8 cellular contexts compared by ENCODE assay signal in the genomic region with DNA sequence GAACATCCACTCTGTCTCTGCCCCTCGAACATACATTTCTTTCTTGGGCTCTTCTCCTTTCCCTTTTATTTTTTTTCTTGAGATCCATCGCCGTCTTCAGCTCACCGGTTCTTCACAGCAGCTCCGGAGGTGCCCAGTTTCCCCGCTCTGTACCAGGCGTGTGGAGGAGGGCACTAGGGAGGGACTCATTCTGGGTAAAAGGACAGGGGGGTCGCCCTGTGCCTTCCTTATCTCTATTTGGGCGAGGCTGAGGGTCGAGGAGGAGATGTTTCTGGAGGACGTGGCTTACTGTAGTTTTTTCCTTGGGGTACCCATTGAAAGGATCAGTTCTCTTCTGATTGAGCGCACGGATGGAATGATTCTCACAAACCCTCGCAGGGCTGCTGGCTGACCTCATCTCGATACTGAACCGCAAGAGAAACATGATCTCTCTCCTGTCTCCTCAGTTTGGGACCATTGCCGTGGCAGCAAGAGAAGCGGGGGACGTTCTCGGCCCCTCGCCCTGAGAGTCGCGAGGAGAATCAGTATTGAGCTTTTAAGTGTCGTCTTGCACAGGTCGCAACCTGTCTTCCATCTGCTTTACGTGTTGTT. TPM values are rescaled to one million over a fixed set of nuclear protein-coding genes. Genes with fewer than 3 reads are reported as not detected.
DNase-seq lines count a peak whose midpoint lies in the region; ATAC-seq, FAIRE-seq and TF ChIP-seq lines count a peak whose summit lies in the region.

No MANE protein-coding gene starts in this region.

- no peak overlapping the region for H3K4ac ChIP-seq in H1 (replicated peaks; ENCODE audit: insufficient read length, low read depth, low read length)

- no peaks in the 10 kb centered on the region for H3F3A ChIP-seq in SU-DHL-6 (ENCODE audit: insufficient read depth)

- no peak overlapping the region for H2BK120ac ChIP-seq in H1 (replicated peaks; ENCODE audit: low read depth, low read length)

- no peak for TF ChIP-seq RAD21 in H1 (IDR thresholded peaks at IDR 0.05 in 1 of 2, conservative IDR thresholded peaks at IDR 0.05 in 1 of 2; ENCODE audit: low read depth in 2 of 2, low read length in 2 of 2)

- H4K20me1 ChIP-seq in SU-DHL-6 (ENCODE audit: low read depth, low read length) (no peaks in the 10 kb centered on the region), H1 (replicated peaks in 1 of 2; ENCODE audit: control insufficient read depth in 1 of 2, insufficient read depth in 2 of 2, low read length in 2 of 2) (no peaks in the 10 kb centered on the region)

- H3K27me3 ChIP-seq in SU-DHL-6 (ENCODE audit: low read length), result no peaks in the 10 kb centered on the region
- H3K27me3 ChIP-seq in H1 (replicated peaks in 1 of 4; ENCODE audit: control insufficient read depth in 3 of 4, extremely low read depth in 1 of 4, insufficient read depth in 3 of 4, low read length in 3 of 4), result no peaks in the 10 kb centered on the region
- H3K27me3 ChIP-seq in mucosa of stomach (ENCODE audit: control insufficient read depth, insufficient read depth, low read length), result no peaks in the 10 kb centered on the region
- no peaks in the 10 kb centered on the region for H3K27me3 ChIP-seq in upper lobe of right lung

- POLR2A ChIA-PET in H1 (lab: Charles Lee; ENCODE audit: partially characterized antibody), result interaction anchor here (0.6 to 5.4 kb wide), 7 partner anchors 9 to 261 kb away, joined by 3 to 26 read pairs (median 3); no protein-coding TSS in a partner anchor

- H3K4me3 ChIP-seq in SU-DHL-6 (ENCODE audit: insufficient read depth, low read length, poor library complexity, severe bottlenecking) (peak overlapping the region; percentile 85), H1 (ENCODE audit: extremely low read depth in 1 of 4, insufficient read depth in 2 of 4, low read depth in 3 of 4, low read length in 4 of 4) (peak overlapping the region; percentile 66 to 98 (median 84)), mucosa of stomach (ENCODE audit: low read length) (peak overlapping the region; percentile 81), upper lobe of right lung (peak overlapping the region; percentile 73)

- no peak overlapping the region for H4K5ac ChIP-seq in H1 (ENCODE audit: insufficient read length, low read depth, low read length)

- peak overlapping the region; percentile 99; the same call in 1 of the 2 replicates for H4K8ac ChIP-seq in H1 (ENCODE audit: extremely low read depth, insufficient read depth, low read length)

- H2AFZ ChIP-seq in SU-DHL-6 (ENCODE audit: low read depth, low read length, severe bottlenecking) (peak overlapping the region; percentile 91), H1 (ENCODE audit: low read length) (0 out of 2 replicates have a peak overlapping the region, but pooled peaks have one; percentile 1)

- H2BK15ac ChIP-seq in H1 (ENCODE audit: low read length), result no peak overlapping the region

- no peak overlapping the region for H4K91ac ChIP-seq in H1 (replicated peaks; ENCODE audit: insufficient read length, low read length)

- ATAC-seq in HG02938 (IDR thresholded peaks at IDR 0.05; ENCODE audit: unreplicated experiment) (peak; percentile 3), upper lobe of right lung (peak; percentile 0), GM18519 (IDR thresholded peaks at IDR 0.05; ENCODE audit: low FRiP score, unreplicated experiment) (no peak)

- no peak overlapping the region for H3K18ac ChIP-seq in H1 (ENCODE audit: extremely low read depth, low read length)

- TF ChIP-seq CTCF in SU-DHL-6 (IDR thresholded peaks at IDR 0.05; ENCODE audit: insufficient read depth, low read length, poor library complexity, severe bottlenecking) (no peak), H1 (IDR thresholded peaks at IDR 0.05; ENCODE audit: control extremely low read depth in 1 of 3, insufficient read depth in 1 of 3, low read depth in 1 of 3, low read length in 3 of 3) (no peak), upper lobe of right lung (IDR thresholded peaks at IDR 0.05) (no peak)

- TF ChIP-seq POLR2A in H1 (IDR thresholded peaks at IDR 0.05; ENCODE audit: control extremely low read depth in 1 of 2, low read depth in 2 of 2, low read length in 2 of 2), result peak; percentile 62 to 75; a peak in 2 of 3 replicates

- DNase-seq in activated CD4-positive, alpha-beta T cell treated with anti-CD3 and anti-CD28 coated beads for 48 hours, result peak; percentile 57
- no peak for DNase-seq in activated CD4-positive, alpha-beta T cell treated with anti-CD3 and anti-CD28 coated beads for 1 hour
- DNase-seq in H1 (ENCODE audit: low read depth in 1 of 2, low spot score in 2 of 2) (peak in 1 of 2 experiments; percentile 1), upper lobe of right lung (no peak)

- H3K9me3 ChIP-seq in SU-DHL-6 (ENCODE audit: insufficient read depth, low read length) (no peaks in the 10 kb centered on the region), H1 (ENCODE audit: insufficient read depth in 2 of 2, low read depth in 1 of 2, low read length in 1 of 2) (no peaks in the 10 kb centered on the region), mucosa of stomach (ENCODE audit: control insufficient read depth, low read length) (no peaks in the 10 kb centered on the region), upper lobe of right lung (no peaks in the 10 kb centered on the region)

- peak overlapping the region; percentile 87; the same call in 1 of the 2 replicates for H2BK5ac ChIP-seq in H1 (ENCODE audit: low read depth, low read length)

- intact Hi-C loops in upper lobe of right lung (cut with DNase I), result no loop called here

- no peak overlapping the region for H2BK20ac ChIP-seq in H1 (ENCODE audit: low read length)

- CTCF ChIA-PET in H1 (lab: Charles Lee; ENCODE audit: partially characterized antibody), result interaction anchor here (0.6 kb wide), 1 partner anchor 106 kb away, joined by 3 read pairs; no protein-coding TSS in a partner anchor

- peaks cover 0 to 3% (median 2%) of the 10 kb centered on the region in 4 experiments; a peak in 4 of 7 replicates for H3K4me1 ChIP-seq in H1 (replicated peaks in 1 of 4; ENCODE audit: control insufficient read depth in 3 of 4, insufficient read depth in 4 of 4, low read length in 3 of 4)
- peaks cover 19% of the 10 kb centered on the region for H3K4me1 ChIP-seq in mucosa of stomach (ENCODE audit: control insufficient read depth, insufficient read depth, low read length)
- peaks cover 19% of the 10 kb centered on the region for H3K4me1 ChIP-seq in upper lobe of right lung

- H3K36me3 ChIP-seq in SU-DHL-6 (ENCODE audit: low read length), result no peaks in the 10 kb centered on the region
- H3K36me3 ChIP-seq in H1 (ENCODE audit: control insufficient read depth in 2 of 4, insufficient read depth in 4 of 4, low read length in 3 of 4), result no peaks in the 10 kb centered on the region
- no peaks in the 10 kb centered on the region for H3K36me3 ChIP-seq in mucosa of stomach (ENCODE audit: control insufficient read depth, insufficient read depth, low read length)
- no peaks in the 10 kb centered on the region for H3K36me3 ChIP-seq in upper lobe of right lung

- H2AK5ac ChIP-seq in H1 (ENCODE audit: low read depth, low read length), result peak overlapping the region; percentile 7; the same call in 1 of the 2 replicates

- H3K9ac ChIP-seq in SU-DHL-6 (ENCODE audit: low read length) (peak overlapping the region; percentile 72), H1 (replicated peaks in 1 of 4; ENCODE audit: extremely low read depth in 1 of 4, low read depth in 3 of 4, low read length in 3 of 4) (peak overlapping the region; percentile 85 to 99 (median 98)), mucosa of stomach (ENCODE audit: low read length) (peak overlapping the region; percentile 84)

- peak overlapping the region; percentile 91 for H3K4me2 ChIP-seq in SU-DHL-6 (ENCODE audit: low read depth, low read length, poor library complexity, severe bottlenecking)
- H3K4me2 ChIP-seq in H1 (ENCODE audit: insufficient read depth in 1 of 2, low read depth in 2 of 2, low read length in 2 of 2), result peak overlapping the region; percentile 64 to 78

- no peak for TF ChIP-seq EP300 in H1 (IDR thresholded peaks at IDR 0.05; ENCODE audit: borderline replicate concordance in 1 of 2, low read depth in 2 of 2, low read length in 2 of 2)

- H3K23me2 ChIP-seq in H1 (ENCODE audit: low read depth, low read length), result peaks cover 7% of the 10 kb centered on the region; the same call in 1 of the 2 replicates

- peak overlapping the region; percentile 41; the same call in 1 of the 2 replicates for H2BK12ac ChIP-seq in H1 (ENCODE audit: low read depth, low read length)

- H3K56ac ChIP-seq in H1 (replicated peaks; ENCODE audit: insufficient read length, low read depth, low read length), result no peak overlapping the region

- no peak overlapping the region for H3K14ac ChIP-seq in H1 (ENCODE audit: insufficient read length)

- FAIRE-seq in H1 (lab: Jason Lieb, UNC), result no peak

- H3K79me2 ChIP-seq in SU-DHL-6 (ENCODE audit: insufficient read depth, low read length) (peaks cover 37% of the 10 kb centered on the region), H1 (ENCODE audit: control insufficient read depth in 1 of 2, insufficient read depth in 2 of 2, low read length in 2 of 2) (peaks cover 3 to 57% of the 10 kb centered on the region in 2 experiments; a peak in 3 of 4 replicates)

- H3K9me2 ChIP-seq in SU-DHL-6 (replicated peaks; ENCODE audit: insufficient read depth, low read length), result no peaks in the 10 kb centered on the region

- no peaks in the 10 kb centered on the region; the same call in 1 of the 2 replicates for H3K79me1 ChIP-seq in H1 (ENCODE audit: low read depth, low read length)

- peak overlapping the region; percentile 17 for H3K27ac ChIP-seq in SU-DHL-6 (ENCODE audit: low read depth, low read length)
- peak overlapping the region; percentile 85 for H3K27ac ChIP-seq in H1 (ENCODE audit: low read depth, low read length)
- H3K27ac ChIP-seq in upper lobe of right lung, result peak overlapping the region; percentile 81

- WGBS in H1 (ENCODE audit: extremely low coverage in 1 of 2, insufficient coverage in 1 of 2, insufficient read length in 1 of 2, insufficient replicate concordance in 2 of 2, low coverage in 1 of 2, low lambda C conversion rate in 2 of 2, missing lambda C conversion rate in 1 of 2), 2 experiments, result 2% methylated on average over 26 of the region's 26 CpGs; no CpG with 5 or more reads in 1 of the 2 experiments

- no peak overlapping the region for H3K23ac ChIP-seq in H1 (ENCODE audit: insufficient read length)

RNA-seq across cellular contexts. Expression of a gene that starts 0.4 kb away (rescaled TPM):
- total RNA-seq in H1 (2021; fragmentation: NEBNext Ultra II Directional; extraction: Animal tissue kit (Norgen Biotek cat#: 25700)), result 11.3 and 11.6 TPM in 2 replicates
- polyA plus RNA-seq in H1 (2011; rRNA removed), result 4.7 and 6.8 TPM in 2 replicates
- polyA plus RNA-seq in H1 (2011; cell fraction: cytosol; rRNA removed), result 8.2 TPM
- polyA plus RNA-seq in H1 (2011; cell fraction: nucleus; rRNA removed), result 4.4 TPM
- 8.4 to 12.4 TPM (median 8.9 TPM) in 4 replicates for polyA plus RNA-seq in H1 (2012, experiment 1 of 2)
- 4.0 TPM for polyA plus RNA-seq in H1 (2012, experiment 2 of 2)
- polyA plus RNA-seq in H1 (2013, experiment 1 of 2), result 7.1 TPM
- 7.7 TPM for polyA plus RNA-seq in H1 (2013, experiment 2 of 2)
- polyA minus RNA-seq in H1 (2011; rRNA and poly(A)+ RNA removed), result 12.9 and 15.2 TPM in 2 replicates
- 9.0 TPM for polyA minus RNA-seq in H1 (2011; cell fraction: cytosol; rRNA and poly(A)+ RNA removed)
- polyA minus RNA-seq in H1 (2011; cell fraction: nucleus; rRNA and poly(A)+ RNA removed), result 23.4 TPM
- total RNA-seq in upper lobe of right lung, result 8.7 TPM

RNA-seq across cellular contexts. Expression of a gene that starts 0.9 kb away (rescaled TPM):
- total RNA-seq in H1 (2021; fragmentation: NEBNext Ultra II Directional; extraction: Animal tissue kit (Norgen Biotek cat#: 25700)), result 28.0 and 28.7 TPM in 2 replicates
- polyA plus RNA-seq in H1 (2011; rRNA removed), result 10.5 and 12.1 TPM in 2 replicates
- 16.1 TPM for polyA plus RNA-seq in H1 (2011; cell fraction: cytosol; rRNA removed)
- 9.2 TPM for polyA plus RNA-seq in H1 (2011; cell fraction: nucleus; rRNA removed)
- 16.0 to 21.1 TPM (median 18.0 TPM) in 4 replicates for polyA plus RNA-seq in H1 (2012, experiment 1 of 2)
- polyA plus RNA-seq in H1 (2012, experiment 2 of 2), result 5.4 TPM
- polyA plus RNA-seq in H1 (2013, experiment 1 of 2), result 10.1 TPM
- polyA plus RNA-seq in H1 (2013, experiment 2 of 2), result 9.9 TPM
- 52.2 and 54.7 TPM in 2 replicates for polyA minus RNA-seq in H1 (2011; rRNA and poly(A)+ RNA removed)
- polyA minus RNA-seq in H1 (2011; cell fraction: cytosol; rRNA and poly(A)+ RNA removed), result 14.7 TPM
- polyA minus RNA-seq in H1 (2011; cell fraction: nucleus; rRNA and poly(A)+ RNA removed), result 15.6 TPM
- 49.1 TPM for total RNA-seq in upper lobe of right lung

Comparison
In these comparisons a context has a peak if more than half of its experiments do, and no peak if none do; other contexts are left out.
1. H3K27ac ChIP-seq: peak in every context shown above with its lines; median percentile 85 in H1; 81 in upper lobe of right lung; 17 in SU-DHL-6.